In genomic region chrX:45479835-45480422, GRCh38 we compare ENCODE assay signal across 10 cellular contexts.
A peak's percentile ranks its signal among the peaks of the same experiment; 100 is the strongest.
DNase-seq lines count a peak whose midpoint lies in the region; ATAC-seq and TF ChIP-seq lines count a peak whose summit lies in the region.
"Had no signal": no experiment of that assay in that cellular context is flagged by ENCODE, and none has a peak within 500 bp of the region (broad histone marks: within the 10 kb centered on the region; RNA-seq: fewer than 3 reads in every experiment).

No MANE protein-coding gene starts in this region.

- H3K36me3 ChIP-seq in mesodermal cell (ENCODE audit: control insufficient read depth, insufficient read depth, low read length): no peaks in the 10 kb centered on the region

- H3K9me3 ChIP-seq in mesodermal cell (ENCODE audit: control insufficient read depth, low read length): no peaks in the 10 kb centered on the region

- H3K4me1 ChIP-seq in mesodermal cell (ENCODE audit: control insufficient read depth, insufficient read depth, low read length, poor library complexity, severe bottlenecking): peaks cover 3% of the 10 kb centered on the region

- H3K27ac ChIP-seq in mesodermal cell (ENCODE audit: low read depth, low read length, severe bottlenecking): peak overlapping the region; percentile 88

- intact Hi-C loops in Right ventricle myocardium inferior (cut with DNase I): no loop called here

- no CpG with 5 or more reads among the region's 4 CpGs for WGBS in mesodermal cell (ENCODE audit: insufficient coverage in 2 of 2), 2 experiments

- no peak overlapping the region for H3K4me3 ChIP-seq in choroid plexus epithelial cell (ENCODE audit: low read depth, low read length)
- no peak overlapping the region for H3K4me3 ChIP-seq in mesodermal cell (ENCODE audit: extremely low read depth, insufficient read depth, low read length, poor library complexity, severe bottlenecking)

- ATAC-seq in HG02981 (IDR thresholded peaks at IDR 0.05; ENCODE audit: unreplicated experiment): no peak
- ATAC-seq in Right ventricle myocardium inferior: no peak

- no peak for TF ChIP-seq CTCF in choroid plexus epithelial cell (conservative IDR thresholded peaks at IDR 0.05; ENCODE audit: low read depth, low read length)

- DNase-seq in DMS53 treated with DMSO at 0.1 percent for 48 hours (lab: John Stamatoyannopoulos, UW; ENCODE audit: unreplicated experiment) (peak; percentile 77), LHCN-M2 (ENCODE audit: low read depth) (peak; percentile 85), choroid plexus epithelial cell (ENCODE audit: low read depth) (peak; percentile 81), Right ventricle myocardium inferior (ENCODE audit: missing footprints) (no peak), HuH-7.5 (ENCODE audit: low spot score) (no peak), SKM-1 (lab: John Stamatoyannopoulos, UW; ENCODE audit: unreplicated experiment) (no peak)
- DNase-seq: NCI-H526, T-helper 2 cell had no signal

Comparison
In these comparisons a context has a peak if more than half of its experiments do, and no peak if none do; other contexts are left out.
1. DNase-seq: peak in DMS53 treated with DMSO at 0.1 percent for 48 hours (single experiment), LHCN-M2 (single experiment) and choroid plexus epithelial cell (single experiment); none in Right ventricle myocardium inferior (single experiment), HuH-7.5 (single experiment) and SKM-1 (single experiment).